ENCODE assay signal across 17 cellular contexts in genomic region chr15:29048011-29048410, GRCh38.
DNase-seq lines count a peak whose midpoint lies in the region; TF ChIP-seq lines count a peak whose summit lies in the region.
"Had no signal": no experiment of that assay in that cellular context is flagged by ENCODE, and none has a peak within 500 bp of the region (broad histone marks: within the 10 kb centered on the region; RNA-seq: fewer than 3 reads in every experiment).

No MANE protein-coding gene starts in this region.

- peaks cover 7% of the 10 kb centered on the region for H3K4me1 Mint-ChIP-seq in endodermal cell
- no peaks in the 10 kb centered on the region for H3K4me1 Mint-ChIP-seq in activated naive CD4-positive, alpha-beta T cell treated with anti-CD3 and anti-CD28 coated beads, Interleukin-2, amount 10 ng/mL, durations not matched to agents 7 days and 5 days
- H3K4me1 Mint-ChIP-seq: CD14-positive monocyte had no signal

- H3K27ac ChIP-seq in endodermal cell (ENCODE audit: low read depth, low read length) (no peak overlapping the region), spleen (no peak overlapping the region)
- H3K27ac ChIP-seq: 22Rv1, A549, BLaER1 had no signal

- no peaks in the 10 kb centered on the region for H3K27me3 ChIP-seq in endodermal cell (ENCODE audit: control insufficient read depth, insufficient read depth, low read length, poor library complexity, severe bottlenecking)
- no peaks in the 10 kb centered on the region for H3K27me3 ChIP-seq in spleen (replicated peaks in 1 of 7)
- no peaks in the 10 kb centered on the region for H3K27me3 ChIP-seq in HAP-1 (ENCODE audit: low read depth)
- H3K27me3 ChIP-seq: BLaER1 had no signal

- CTCF ChIA-PET in activated naive CD4-positive, alpha-beta T cell treated with anti-CD3 and anti-CD28 coated beads, Interleukin-2, amount 10 ng/mL, durations not matched to agents 7 days and 5 days (lab: Charles Lee) = no interaction called here

- DNase-seq in M059J (ENCODE audit: low read depth) (peak; percentile 24), endodermal cell (peak; percentile 20), mesenteric fat pad (ENCODE audit: low spot score) (peak; percentile 37), spleen (peak; percentile 11), HAP-1 (ENCODE audit: low spot score in 2 of 2) (no peak), NCI-H1092 treated with DMSO at 0.1 percent for 48 hours (lab: John Stamatoyannopoulos, UW) (no peak)
- DNase-seq in activated naive CD4-positive, alpha-beta T cell treated with anti-CD3 and anti-CD28 coated beads, Interleukin-2, amount 10 ng/mL, durations not matched to agents 7 days and 5 days = no peak
- DNase-seq: CD4-positive, alpha-beta memory T cell; DMS153; DMS79; GDM1; HFFc6 had no signal

- H3K9me3 Mint-ChIP-seq in endodermal cell = peaks cover 9% of the 10 kb centered on the region
- peaks cover 3% of the 10 kb centered on the region for H3K9me3 Mint-ChIP-seq in activated naive CD4-positive, alpha-beta T cell treated with anti-CD3 and anti-CD28 coated beads, Interleukin-2, amount 10 ng/mL, durations not matched to agents 7 days and 5 days
- H3K9me3 Mint-ChIP-seq: CD4-positive, alpha-beta memory T cell had no signal

- no peaks in the 10 kb centered on the region for H3K27me3 Mint-ChIP-seq in endodermal cell (ENCODE audit: insufficient read depth)
- no peaks in the 10 kb centered on the region for H3K27me3 Mint-ChIP-seq in activated naive CD4-positive, alpha-beta T cell treated with anti-CD3 and anti-CD28 coated beads, Interleukin-2, amount 10 ng/mL, durations not matched to agents 7 days and 5 days
- H3K27me3 Mint-ChIP-seq: CD4-positive, alpha-beta memory T cell had no signal

- intact Hi-C loops in spleen (cut with DNase I; ENCODE audit: low total_unique reads) = no loop called here

- in situ Hi-C loops in HAP-1 (cut with MboI; ENCODE audit: low sequenced_read_pairs) = no loop called here

- no peak overlapping the region for H3K4me3 Mint-ChIP-seq in endodermal cell
- no peak overlapping the region for H3K4me3 Mint-ChIP-seq in activated naive CD4-positive, alpha-beta T cell treated with anti-CD3 and anti-CD28 coated beads, Interleukin-2, amount 10 ng/mL, durations not matched to agents 7 days and 5 days
- H3K4me3 Mint-ChIP-seq: CD14-positive monocyte, GM23338, HFFc6 had no signal

- 91 to 95% methylated on average over 6 to 9 of the region's 9 CpGs for WGBS in endodermal cell (ENCODE audit: insufficient coverage in 1 of 2, insufficient read length in 1 of 2), 2 experiments
- 95 to 98% (median 96%) methylated on average over 9 of the region's 9 CpGs for WGBS in spleen, 5 donors

- H3K36me3 Mint-ChIP-seq in endodermal cell (ENCODE audit: low read depth) = no peaks in the 10 kb centered on the region
- H3K36me3 Mint-ChIP-seq in activated naive CD4-positive, alpha-beta T cell treated with anti-CD3 and anti-CD28 coated beads, Interleukin-2, amount 10 ng/mL, durations not matched to agents 7 days and 5 days = no peaks in the 10 kb centered on the region
- H3K36me3 Mint-ChIP-seq: CD14-positive monocyte had no signal

- no peak for TF ChIP-seq POLR2A in spleen (IDR thresholded peaks at IDR 0.05)

- TF ChIP-seq CTCF in endodermal cell (conservative IDR thresholded peaks at IDR 0.05) (no peak), spleen (IDR thresholded peaks at IDR 0.05 in 8 of 11, conservative IDR thresholded peaks at IDR 0.05 in 3 of 11) (no peak)

- no peak overlapping the region for H3K27ac Mint-ChIP-seq in endodermal cell
- H3K27ac Mint-ChIP-seq in activated naive CD4-positive, alpha-beta T cell treated with anti-CD3 and anti-CD28 coated beads, Interleukin-2, amount 10 ng/mL, durations not matched to agents 7 days and 5 days = no peak overlapping the region
- H3K27ac Mint-ChIP-seq: CD14-positive monocyte; CD4-positive, alpha-beta memory T cell; GM23338; HFFc6 had no signal

- no peak overlapping the region for H3K4me3 ChIP-seq in endodermal cell (ENCODE audit: low read length)
- no peak overlapping the region for H3K4me3 ChIP-seq in spleen
- no peak overlapping the region for H3K4me3 ChIP-seq in HAP-1
- H3K4me3 ChIP-seq: A549, BLaER1, GM23338 had no signal

- H3K4me1 ChIP-seq in endodermal cell (ENCODE audit: control insufficient read depth, insufficient read depth, low read length) = no peaks in the 10 kb centered on the region
- peaks cover 0 to 17% (median 0%) of the 10 kb centered on the region in 6 donors for H3K4me1 ChIP-seq in spleen
- H3K4me1 ChIP-seq in HAP-1 = peaks cover 18% of the 10 kb centered on the region
- H3K4me1 ChIP-seq: A549, BLaER1 had no signal

- H3K9me3 ChIP-seq in endodermal cell (ENCODE audit: control insufficient read depth, low read length) (no peaks in the 10 kb centered on the region), spleen (no peaks in the 10 kb centered on the region), HAP-1 (no peaks in the 10 kb centered on the region)
- H3K9me3 ChIP-seq: A549 had no signal

- H3K9ac ChIP-seq in endodermal cell (ENCODE audit: extremely low read depth, low read length, poor library complexity, severe bottlenecking) = no peak overlapping the region
- H3K9ac ChIP-seq: BLaER1 had no signal

- H3K36me3 ChIP-seq in endodermal cell (ENCODE audit: control insufficient read depth, insufficient read depth, low read length) (no peaks in the 10 kb centered on the region), spleen (no peaks in the 10 kb centered on the region), HAP-1 (replicated peaks) (no peaks in the 10 kb centered on the region)

Comparison
In these comparisons a context has a peak if more than half of its experiments do, and no peak if none do; other contexts are left out.
1. DNase-seq: peak in M059J (single experiment), endodermal cell (single experiment), mesenteric fat pad (single experiment) and spleen (single experiment); none in activated naive CD4-positive, alpha-beta T cell treated with anti-CD3 and anti-CD28 coated beads, Interleukin-2, amount 10 ng/mL, durations not matched to agents 7 days and 5 days (single experiment), HAP-1 (0 of 2) and NCI-H1092 treated with DMSO at 0.1 percent for 48 hours (single experiment).